Comparison of ENCODE assay signal across 21 cellular contexts in genomic region chr9:83919111-83919510, GRCh38.
"Had no signal": no experiment of that assay in that cellular context is flagged by ENCODE, and none has a peak within 500 bp of the region (broad histone marks: within the 10 kb centered on the region; RNA-seq: fewer than 3 reads in every experiment).

No MANE protein-coding gene starts in this region.

- H3K27me3 Mint-ChIP-seq: activated CD4-positive, alpha-beta memory T cell treated with anti-CD3 and anti-CD28 coated beads for 36 hours; activated CD4-positive, alpha-beta T cell treated with anti-CD3 and anti-CD28 coated beads, Interleukin-2, amount 10 ng/mL, durations not matched to agents 7 days and 5 days; central memory CD8-positive, alpha-beta T cell had no signal

- H3K4me3 ChIP-seq: ascending aorta, body of pancreas, Peyer's patch, SJCRH30 had no signal

- H3K27me3 ChIP-seq: ascending aorta, body of pancreas, Peyer's patch, SJCRH30 had no signal

- H3K9me3 ChIP-seq: ascending aorta, body of pancreas, Peyer's patch, SJCRH30, SK-N-SH had no signal

- H3K9ac ChIP-seq: SK-N-SH had no signal

- H3K36me3 Mint-ChIP-seq: activated CD4-positive, alpha-beta memory T cell treated with anti-CD3 and anti-CD28 coated beads for 36 hours had no signal

- H3K4me1 ChIP-seq: ascending aorta, SJCRH30 had no signal

- H3K27ac ChIP-seq: ascending aorta, body of pancreas, Peyer's patch, SJCRH30 had no signal

- H3K27ac Mint-ChIP-seq: activated CD4-positive, alpha-beta memory T cell treated with anti-CD3 and anti-CD28 coated beads for 36 hours; activated CD4-positive, alpha-beta T cell treated with anti-CD3 and anti-CD28 coated beads, Interleukin-2, amount 10 ng/mL, durations not matched to agents 7 days and 5 days had no signal

- H3K9me3 Mint-ChIP-seq: activated CD4-positive, alpha-beta memory T cell treated with anti-CD3 and anti-CD28 coated beads for 36 hours; activated CD4-positive, alpha-beta T cell treated with anti-CD3 and anti-CD28 coated beads, Interleukin-2, amount 10 ng/mL, durations not matched to agents 7 days and 5 days; activated T-cell treated with anti-CD3 and anti-CD28 coated beads, Interleukin-2, amount 50 U/mL, for 4 hours; central memory CD8-positive, alpha-beta T cell had no signal

- DNase-seq: activated CD4-positive, alpha-beta memory T cell treated with anti-CD3 and anti-CD28 coated beads for 36 hours; activated CD4-positive, alpha-beta T cell treated with anti-CD3 and anti-CD28 coated beads, Interleukin-2, amount 10 ng/mL, durations not matched to agents 7 days and 5 days; activated CD4-positive, CD25-positive, alpha-beta regulatory T cell; activated CD8-positive, alpha-beta memory T cell treated with anti-CD3 and anti-CD28 coated beads for 24 hours; activated effector memory CD4-positive, alpha-beta T cell treated with anti-CD3 and anti-CD28 coated beads, Interleukin-2, amount 50 U/mL, for 16 hours; activated naive CD4-positive, alpha-beta T cell treated with Interleukin-2 at 50 U/mL for 16 hours; activated T-cell treated with anti-CD3 and anti-CD28 coated beads, Interleukin-2, amount 50 U/mL, for 4 hours; body of pancreas; NCI-H1092; NCI-H1417; NCI-H1930; NCI-H345; NCI-H510A treated with DMSO at 0.1 percent for 48 hours; NCI-H69; Peyer's patch; Right ventricle myocardium superior; SJCRH30; SK-N-SH; T-helper 1 cell had no signal

- ATAC-seq: activated T-cell treated with anti-CD3 and anti-CD28 coated beads, Interleukin-2, amount 50 U/mL, for 4 hours; body of pancreas had no signal

- H3K4me3 Mint-ChIP-seq: activated CD4-positive, alpha-beta memory T cell treated with anti-CD3 and anti-CD28 coated beads for 36 hours; activated CD4-positive, alpha-beta T cell treated with anti-CD3 and anti-CD28 coated beads, Interleukin-2, amount 10 ng/mL, durations not matched to agents 7 days and 5 days had no signal

- H3K36me3 ChIP-seq: ascending aorta, Peyer's patch, SJCRH30 had no signal
